1 cellular context compared by ENCODE assay signal in genomic region chr16:2236362-2237075, GRCh38.
TF ChIP-seq lines count a peak whose summit lies in the region.

Gene DNASE1L2, plus strand, starts transcription at chr16:2236444. Its CDS starts 373 bp downstream, at chr16:2236817.

TF ChIP-seq in HCT116, 20 proteins besides CTCF, POLR2A, EP300 and RAD21 (continued from another document):
- TF ChIP-seq POLR2AphosphoS5 (IDR thresholded peaks at IDR 0.05; ENCODE audit: low read depth, low read length), result no peak
- TF ChIP-seq TCF7L2 (IDR thresholded peaks at IDR 0.05; ENCODE audit: borderline replicate concordance, extremely low read depth, insufficient read depth, insufficient read length), result no peak
TF ChIP-seq in HCT116: peak in this region for 0.
